Comparison of ENCODE assay signal across 1 cellular context in the genomic region with DNA sequence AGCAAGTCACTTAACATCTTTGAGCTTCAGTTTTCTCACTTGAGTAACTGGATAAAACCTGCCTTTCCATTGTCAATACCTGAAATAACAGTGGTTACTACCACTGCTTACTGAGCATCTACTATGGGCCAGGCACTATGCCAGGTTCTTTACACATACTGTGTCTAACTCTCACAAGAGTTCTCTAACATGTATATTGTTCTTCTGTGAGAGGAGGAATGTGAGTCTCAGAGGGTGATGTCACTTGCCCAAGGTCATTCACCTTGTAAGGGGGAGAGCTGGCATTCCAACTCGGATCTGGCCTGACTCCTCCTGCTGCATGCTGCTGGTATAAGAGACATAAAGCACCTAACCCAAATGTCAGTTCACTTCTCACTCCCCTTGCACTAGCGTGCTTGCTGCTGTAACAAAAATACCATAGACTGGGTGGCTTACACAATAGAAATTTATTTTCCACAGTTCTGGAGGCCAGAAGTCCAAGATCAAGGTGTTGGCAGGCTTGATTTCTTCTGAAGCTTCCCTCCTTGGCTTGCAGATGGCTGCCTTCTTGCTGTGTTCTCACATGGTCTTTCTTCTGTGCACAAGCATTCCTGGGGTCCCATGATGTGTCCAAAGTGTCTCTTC.
TF ChIP-seq lines count a peak whose summit lies in the region.

No MANE protein-coding gene starts in this region.

TF ChIP-seq in HepG2, 621 proteins besides CTCF, POLR2A, EP300 and RAD21 (continued from another document and continues in another):
- TF ChIP-seq, protein P1, sequence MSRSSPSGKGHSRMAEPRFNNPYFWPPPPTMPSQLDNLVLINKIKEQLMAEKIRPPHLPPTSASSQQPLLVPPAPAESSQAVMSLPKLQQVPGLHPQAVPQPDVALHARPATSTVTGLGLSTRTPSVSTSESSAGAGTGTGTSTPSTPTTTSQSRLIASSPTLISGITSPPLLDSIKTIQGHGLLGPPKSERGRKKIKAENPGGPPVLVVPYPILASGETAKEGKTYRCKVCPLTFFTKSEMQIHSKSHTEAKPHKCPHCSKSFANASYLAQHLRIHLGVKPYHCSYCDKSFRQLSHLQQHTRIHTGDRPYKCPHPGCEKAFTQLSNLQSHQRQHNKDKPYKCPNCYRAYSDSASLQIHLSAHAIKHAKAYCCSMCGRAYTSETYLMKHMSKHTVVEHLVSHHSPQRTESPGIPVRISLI (CRISPR knock-in tag; IDR thresholded peaks at IDR 0.05; ENCODE audit: borderline replicate concordance): no peak
- TF ChIP-seq, protein P2, sequence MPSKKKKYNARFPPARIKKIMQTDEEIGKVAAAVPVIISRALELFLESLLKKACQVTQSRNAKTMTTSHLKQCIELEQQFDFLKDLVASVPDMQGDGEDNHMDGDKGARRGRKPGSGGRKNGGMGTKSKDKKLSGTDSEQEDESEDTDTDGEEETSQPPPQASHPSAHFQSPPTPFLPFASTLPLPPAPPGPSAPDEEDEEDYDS (CRISPR knock-in tag; IDR thresholded peaks at IDR 0.05): no peak
- TF ChIP-seq ZFX (CRISPR knock-in tag; IDR thresholded peaks at IDR 0.05; ENCODE audit: low read depth) (no peak), ZBTB1 (CRISPR knock-in tag; IDR thresholded peaks at IDR 0.05; ENCODE audit: borderline replicate concordance) (no peak), PAWR (CRISPR knock-in tag; IDR thresholded peaks at IDR 0.05; ENCODE audit: borderline replicate concordance) (no peak), ZNF160 (CRISPR knock-in tag; IDR thresholded peaks at IDR 0.05) (no peak), ZNF878 (CRISPR knock-in tag; IDR thresholded peaks at IDR 0.05) (no peak), ZNF660 (CRISPR knock-in tag; IDR thresholded peaks at IDR 0.05; ENCODE audit: borderline replicate concordance, low read depth) (no peak), TCF12 (IDR thresholded peaks at IDR 0.05) (no peak), TCF12 (CRISPR knock-in tag; IDR thresholded peaks at IDR 0.05) (no peak), GPN1 (CRISPR knock-in tag; IDR thresholded peaks at IDR 0.05; ENCODE audit: borderline replicate concordance) (no peak), ARNT (IDR thresholded peaks at IDR 0.05) (no peak), ZNF34 (CRISPR knock-in tag; IDR thresholded peaks at IDR 0.05; ENCODE audit: borderline replicate concordance) (no peak), NR2C2 (CRISPR knock-in tag; IDR thresholded peaks at IDR 0.05; ENCODE audit: borderline replicate concordance) (no peak), PLRG1 (conservative IDR thresholded peaks at IDR 0.05) (no peak), RBM22 (optimal IDR thresholded peaks at IDR 0.05; ENCODE audit: low read length) (no peak), IRX3 (CRISPR knock-in tag; IDR thresholded peaks at IDR 0.05; ENCODE audit: borderline replicate concordance, low read depth) (no peak), CCAR2 (optimal IDR thresholded peaks at IDR 0.05; ENCODE audit: low read depth, low read length) (no peak), HDAC2 (CRISPR knock-in tag; IDR thresholded peaks at IDR 0.05) (0 out of 2 replicates have a peak, but pooled peaks have one; percentile 12), MTA1 (CRISPR knock-in tag; IDR thresholded peaks at IDR 0.05; ENCODE audit: borderline replicate concordance) (no peak), ZNF501 (CRISPR knock-in tag; IDR thresholded peaks at IDR 0.05) (no peak)
- TF ChIP-seq, protein P3, sequence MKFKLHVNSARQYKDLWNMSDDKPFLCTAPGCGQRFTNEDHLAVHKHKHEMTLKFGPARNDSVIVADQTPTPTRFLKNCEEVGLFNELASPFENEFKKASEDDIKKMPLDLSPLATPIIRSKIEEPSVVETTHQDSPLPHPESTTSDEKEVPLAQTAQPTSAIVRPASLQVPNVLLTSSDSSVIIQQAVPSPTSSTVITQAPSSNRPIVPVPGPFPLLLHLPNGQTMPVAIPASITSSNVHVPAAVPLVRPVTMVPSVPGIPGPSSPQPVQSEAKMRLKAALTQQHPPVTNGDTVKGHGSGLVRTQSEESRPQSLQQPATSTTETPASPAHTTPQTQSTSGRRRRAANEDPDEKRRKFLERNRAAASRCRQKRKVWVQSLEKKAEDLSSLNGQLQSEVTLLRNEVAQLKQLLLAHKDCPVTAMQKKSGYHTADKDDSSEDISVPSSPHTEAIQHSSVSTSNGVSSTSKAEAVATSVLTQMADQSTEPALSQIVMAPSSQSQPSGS (CRISPR knock-in tag; IDR thresholded peaks at IDR 0.05): peak; percentile 73; the same call in 1 of the 2 replicates
- TF ChIP-seq, protein P4, sequence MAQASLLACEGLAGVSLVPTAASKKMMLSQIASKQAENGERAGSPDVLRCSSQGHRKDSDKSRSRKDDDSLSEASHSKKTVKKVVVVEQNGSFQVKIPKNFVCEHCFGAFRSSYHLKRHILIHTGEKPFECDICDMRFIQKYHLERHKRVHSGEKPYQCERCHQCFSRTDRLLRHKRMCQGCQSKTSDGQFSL (CRISPR knock-in tag; IDR thresholded peaks at IDR 0.05): no peak
- TF ChIP-seq, protein P5, sequence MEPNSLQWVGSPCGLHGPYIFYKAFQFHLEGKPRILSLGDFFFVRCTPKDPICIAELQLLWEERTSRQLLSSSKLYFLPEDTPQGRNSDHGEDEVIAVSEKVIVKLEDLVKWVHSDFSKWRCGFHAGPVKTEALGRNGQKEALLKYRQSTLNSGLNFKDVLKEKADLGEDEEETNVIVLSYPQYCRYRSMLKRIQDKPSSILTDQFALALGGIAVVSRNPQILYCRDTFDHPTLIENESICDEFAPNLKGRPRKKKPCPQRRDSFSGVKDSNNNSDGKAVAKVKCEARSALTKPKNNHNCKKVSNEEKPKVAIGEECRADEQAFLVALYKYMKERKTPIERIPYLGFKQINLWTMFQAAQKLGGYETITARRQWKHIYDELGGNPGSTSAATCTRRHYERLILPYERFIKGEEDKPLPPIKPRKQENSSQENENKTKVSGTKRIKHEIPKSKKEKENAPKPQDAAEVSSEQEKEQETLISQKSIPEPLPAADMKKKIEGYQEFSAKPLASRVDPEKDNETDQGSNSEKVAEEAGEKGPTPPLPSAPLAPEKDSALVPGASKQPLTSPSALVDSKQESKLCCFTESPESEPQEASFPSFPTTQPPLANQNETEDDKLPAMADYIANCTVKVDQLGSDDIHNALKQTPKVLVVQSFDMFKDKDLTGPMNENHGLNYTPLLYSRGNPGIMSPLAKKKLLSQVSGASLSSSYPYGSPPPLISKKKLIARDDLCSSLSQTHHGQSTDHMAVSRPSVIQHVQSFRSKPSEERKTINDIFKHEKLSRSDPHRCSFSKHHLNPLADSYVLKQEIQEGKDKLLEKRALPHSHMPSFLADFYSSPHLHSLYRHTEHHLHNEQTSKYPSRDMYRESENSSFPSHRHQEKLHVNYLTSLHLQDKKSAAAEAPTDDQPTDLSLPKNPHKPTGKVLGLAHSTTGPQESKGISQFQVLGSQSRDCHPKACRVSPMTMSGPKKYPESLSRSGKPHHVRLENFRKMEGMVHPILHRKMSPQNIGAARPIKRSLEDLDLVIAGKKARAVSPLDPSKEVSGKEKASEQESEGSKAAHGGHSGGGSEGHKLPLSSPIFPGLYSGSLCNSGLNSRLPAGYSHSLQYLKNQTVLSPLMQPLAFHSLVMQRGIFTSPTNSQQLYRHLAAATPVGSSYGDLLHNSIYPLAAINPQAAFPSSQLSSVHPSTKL (CRISPR knock-in tag; IDR thresholded peaks at IDR 0.05): peak; percentile 40; the same call in 1 of the 2 replicates
- TF ChIP-seq, protein P6, sequence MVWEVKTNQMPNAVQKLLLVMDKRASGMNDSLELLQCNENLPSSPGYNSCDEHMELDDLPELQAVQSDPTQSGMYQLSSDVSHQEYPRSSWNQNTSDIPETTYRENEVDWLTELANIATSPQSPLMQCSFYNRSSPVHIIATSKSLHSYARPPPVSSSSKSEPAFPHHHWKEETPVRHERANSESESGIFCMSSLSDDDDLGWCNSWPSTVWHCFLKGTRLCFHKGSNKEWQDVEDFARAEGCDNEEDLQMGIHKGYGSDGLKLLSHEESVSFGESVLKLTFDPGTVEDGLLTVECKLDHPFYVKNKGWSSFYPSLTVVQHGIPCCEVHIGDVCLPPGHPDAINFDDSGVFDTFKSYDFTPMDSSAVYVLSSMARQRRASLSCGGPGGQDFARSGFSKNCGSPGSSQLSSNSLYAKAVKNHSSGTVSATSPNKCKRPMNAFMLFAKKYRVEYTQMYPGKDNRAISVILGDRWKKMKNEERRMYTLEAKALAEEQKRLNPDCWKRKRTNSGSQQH (CRISPR knock-in tag; IDR thresholded peaks at IDR 0.05; ENCODE audit: low read depth): no peak
- TF ChIP-seq, protein P7, sequence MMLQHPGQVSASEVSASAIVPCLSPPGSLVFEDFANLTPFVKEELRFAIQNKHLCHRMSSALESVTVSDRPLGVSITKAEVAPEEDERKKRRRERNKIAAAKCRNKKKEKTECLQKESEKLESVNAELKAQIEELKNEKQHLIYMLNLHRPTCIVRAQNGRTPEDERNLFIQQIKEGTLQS (CRISPR knock-in tag; IDR thresholded peaks at IDR 0.05): 0 out of 2 replicates have a peak, but pooled peaks have one; percentile 55
- TF ChIP-seq, protein P8, sequence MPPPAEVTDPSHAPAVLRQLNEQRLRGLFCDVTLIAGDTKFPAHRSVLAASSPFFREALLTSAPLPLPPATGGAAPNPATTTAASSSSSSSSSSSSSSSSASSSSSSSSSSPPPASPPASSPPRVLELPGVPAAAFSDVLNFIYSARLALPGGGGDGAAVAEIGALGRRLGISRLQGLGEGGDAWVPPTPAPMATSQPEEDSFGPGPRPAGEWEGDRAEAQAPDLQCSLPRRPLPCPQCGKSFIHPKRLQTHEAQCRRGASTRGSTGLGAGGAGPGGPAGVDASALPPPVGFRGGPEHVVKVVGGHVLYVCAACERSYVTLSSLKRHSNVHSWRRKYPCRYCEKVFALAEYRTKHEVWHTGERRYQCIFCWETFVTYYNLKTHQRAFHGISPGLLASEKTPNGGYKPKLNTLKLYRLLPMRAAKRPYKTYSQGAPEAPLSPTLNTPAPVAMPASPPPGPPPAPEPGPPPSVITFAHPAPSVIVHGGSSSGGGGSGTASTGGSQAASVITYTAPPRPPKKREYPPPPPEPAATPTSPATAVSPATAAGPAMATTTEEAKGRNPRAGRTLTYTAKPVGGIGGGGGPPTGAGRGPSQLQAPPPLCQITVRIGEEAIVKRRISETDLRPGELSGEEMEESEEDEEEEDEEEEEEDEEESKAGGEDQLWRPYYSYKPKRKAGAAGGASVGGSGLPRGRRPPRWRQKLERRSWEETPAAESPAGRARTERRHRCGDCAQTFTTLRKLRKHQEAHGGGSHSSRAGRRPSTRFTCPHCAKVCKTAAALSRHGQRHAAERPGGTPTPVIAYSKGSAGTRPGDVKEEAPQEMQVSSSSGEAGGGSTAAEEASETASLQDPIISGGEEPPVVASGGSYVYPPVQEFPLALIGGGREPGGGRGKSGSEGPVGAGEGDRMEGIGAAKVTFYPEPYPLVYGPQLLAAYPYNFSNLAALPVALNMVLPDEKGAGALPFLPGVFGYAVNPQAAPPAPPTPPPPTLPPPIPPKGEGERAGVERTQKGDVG (CRISPR knock-in tag; IDR thresholded peaks at IDR 0.05; ENCODE audit: borderline replicate concordance): no peak
- TF ChIP-seq, protein P9, sequence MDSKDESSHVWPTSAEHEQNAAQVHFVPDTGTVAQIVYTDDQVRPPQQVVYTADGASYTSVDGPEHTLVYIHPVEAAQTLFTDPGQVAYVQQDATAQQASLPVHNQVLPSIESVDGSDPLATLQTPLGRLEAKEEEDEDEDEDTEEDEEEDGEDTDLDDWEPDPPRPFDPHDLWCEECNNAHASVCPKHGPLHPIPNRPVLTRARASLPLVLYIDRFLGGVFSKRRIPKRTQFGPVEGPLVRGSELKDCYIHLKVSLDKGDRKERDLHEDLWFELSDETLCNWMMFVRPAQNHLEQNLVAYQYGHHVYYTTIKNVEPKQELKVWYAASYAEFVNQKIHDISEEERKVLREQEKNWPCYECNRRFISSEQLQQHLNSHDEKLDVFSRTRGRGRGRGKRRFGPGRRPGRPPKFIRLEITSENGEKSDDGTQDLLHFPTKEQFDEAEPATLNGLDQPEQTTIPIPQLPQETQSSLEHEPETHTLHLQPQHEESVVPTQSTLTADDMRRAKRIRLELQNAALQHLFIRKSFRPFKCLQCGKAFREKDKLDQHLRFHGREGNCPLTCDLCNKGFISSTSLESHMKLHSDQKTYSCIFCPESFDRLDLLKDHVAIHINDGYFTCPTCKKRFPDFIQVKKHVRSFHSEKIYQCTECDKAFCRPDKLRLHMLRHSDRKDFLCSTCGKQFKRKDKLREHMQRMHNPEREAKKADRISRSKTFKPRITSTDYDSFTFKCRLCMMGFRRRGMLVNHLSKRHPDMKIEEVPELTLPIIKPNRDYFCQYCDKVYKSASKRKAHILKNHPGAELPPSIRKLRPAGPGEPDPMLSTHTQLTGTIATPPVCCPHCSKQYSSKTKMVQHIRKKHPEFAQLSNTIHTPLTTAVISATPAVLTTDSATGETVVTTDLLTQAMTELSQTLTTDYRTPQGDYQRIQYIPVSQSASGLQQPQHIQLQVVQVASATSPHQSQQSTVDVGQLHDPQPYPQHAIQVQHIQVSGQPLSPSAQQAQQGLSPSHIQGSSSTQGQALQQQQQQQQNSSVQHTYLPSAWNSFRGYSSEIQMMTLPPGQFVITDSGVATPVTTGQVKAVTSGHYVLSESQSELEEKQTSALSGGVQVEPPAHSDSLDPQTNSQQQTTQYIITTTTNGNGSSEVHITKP (CRISPR knock-in tag; IDR thresholded peaks at IDR 0.05; ENCODE audit: low read depth): no peak
